ENCODE assay signal across 10 cellular contexts in genomic region chr17:74860229-74860998, GRCh38. TPM values are rescaled to one million over a fixed set of nuclear protein-coding genes. Genes with fewer than 3 reads are reported as not detected.
A peak's percentile ranks its signal among the peaks of the same experiment; 100 is the strongest.
DNase-seq lines count a peak whose midpoint lies in the region; ATAC-seq and TF ChIP-seq lines count a peak whose summit lies in the region.
"Had no signal": no experiment of that assay in that cellular context is flagged by ENCODE, and none has a peak within 500 bp of the region (broad histone marks: within the 10 kb centered on the region; RNA-seq: fewer than 3 reads in every experiment).

No MANE protein-coding gene starts in this region.

- no peaks in the 10 kb centered on the region for H3K36me3 ChIP-seq in CD8-positive, alpha-beta memory T cell (ENCODE audit: insufficient read depth, low read length)
- H3K36me3 ChIP-seq in prostate gland, result no peaks in the 10 kb centered on the region
- H3K36me3 ChIP-seq: left lung had no signal

- no peak for TF ChIP-seq CTCF in brain (conservative IDR thresholded peaks at IDR 0.05)
- TF ChIP-seq CTCF in nephron progenitor cell (IDR thresholded peaks at IDR 0.05), result no peak
- TF ChIP-seq CTCF in prostate gland (IDR thresholded peaks at IDR 0.05), result no peak

- H3K27me3 ChIP-seq in CD8-positive, alpha-beta memory T cell (ENCODE audit: insufficient read depth, low read length, poor library complexity, severe bottlenecking), result peaks cover 35% of the 10 kb centered on the region
- H3K27me3 ChIP-seq in prostate gland (replicated peaks; ENCODE audit: insufficient read depth), result peaks cover 32% of the 10 kb centered on the region

- no peaks in the 10 kb centered on the region for H3K9me3 Mint-ChIP-seq in CD8-positive, alpha-beta memory T cell
- H3K9me3 Mint-ChIP-seq in brain, result peaks cover 0 to 6% (median 0%) of the 10 kb centered on the region in 5 experiments
- H3K9me3 Mint-ChIP-seq in nephron progenitor cell, result peaks cover 6% of the 10 kb centered on the region

- peaks cover 40 to 48% of the 10 kb centered on the region in 2 donors for H3K27me3 Mint-ChIP-seq in CD8-positive, alpha-beta memory T cell
- H3K27me3 Mint-ChIP-seq in brain, result peaks cover 76% of the 10 kb centered on the region
- peaks cover 81% of the 10 kb centered on the region for H3K27me3 Mint-ChIP-seq in nephron progenitor cell (ENCODE audit: low read depth, poor library complexity)

- 2% methylated on average over 47 of the region's 50 CpGs for WGBS in prostate gland

- intact Hi-C loops in prostate gland (cut with DNase I), result no loop called here

- H3K27ac ChIP-seq in CD8-positive, alpha-beta memory T cell (ENCODE audit: low read depth, low read length), result no peak overlapping the region
- no peak overlapping the region for H3K27ac ChIP-seq in prostate gland
- H3K27ac ChIP-seq: left lung had no signal

- no peak for ATAC-seq in HG02884 (IDR thresholded peaks at IDR 0.05; ENCODE audit: unreplicated experiment)
- no peak for ATAC-seq in HG03457 (IDR thresholded peaks at IDR 0.05; ENCODE audit: unreplicated experiment)
- no peak for ATAC-seq in HG02678 (IDR thresholded peaks at IDR 0.05; ENCODE audit: unreplicated experiment)
- ATAC-seq: left lung had no signal

- CTCF ChIA-PET in CD8-positive, alpha-beta memory T cell (lab: Charles Lee), result interaction anchor here (1.2 to 11.3 kb wide), 5 partner anchors 11 to 203 kb away, joined by 3 to 90 read pairs (median 6); partner anchors contain the start of gene RAB37

- POLR2A ChIA-PET in CD8-positive, alpha-beta memory T cell (lab: Charles Lee), result no interaction called here

- H3K9me3 ChIP-seq in CD8-positive, alpha-beta memory T cell (ENCODE audit: low read length), result no peaks in the 10 kb centered on the region
- no peaks in the 10 kb centered on the region for H3K9me3 ChIP-seq in prostate gland
- H3K9me3 ChIP-seq: left lung had no signal

- H3K4me1 Mint-ChIP-seq in CD8-positive, alpha-beta memory T cell, result peaks cover 13 to 27% (median 16%) of the 10 kb centered on the region in 3 donors
- H3K4me1 Mint-ChIP-seq in brain, result peaks cover 25% of the 10 kb centered on the region
- H3K4me1 Mint-ChIP-seq in nephron progenitor cell, result peaks cover 9% of the 10 kb centered on the region

- peak overlapping the region in 6 of 7 donors; percentile 29 to 74 (median 69) for H3K4me3 Mint-ChIP-seq in CD8-positive, alpha-beta memory T cell
- peak overlapping the region; percentile 52 to 75 (median 72) for H3K4me3 Mint-ChIP-seq in brain
- peak overlapping the region; percentile 42 for H3K4me3 Mint-ChIP-seq in nephron progenitor cell

- no peak overlapping the region for H3K27ac Mint-ChIP-seq in CD8-positive, alpha-beta memory T cell
- H3K27ac Mint-ChIP-seq in brain, result no peak overlapping the region
- H3K27ac Mint-ChIP-seq in nephron progenitor cell, result no peak overlapping the region

- peaks cover 18% of the 10 kb centered on the region for H3K4me1 ChIP-seq in CD8-positive, alpha-beta memory T cell (ENCODE audit: insufficient read depth, low read length)
- H3K4me1 ChIP-seq in prostate gland (replicated peaks), result peaks cover 8% of the 10 kb centered on the region

- H3K36me3 Mint-ChIP-seq in CD8-positive, alpha-beta memory T cell, result peaks cover 0 to 1% (median 0%) of the 10 kb centered on the region in 3 donors
- H3K36me3 Mint-ChIP-seq in brain (peaks cover 7% of the 10 kb centered on the region), nephron progenitor cell (ENCODE audit: low read depth) (no peaks in the 10 kb centered on the region)

- TF ChIP-seq POLR2A in prostate gland (IDR thresholded peaks at IDR 0.05), result no peak

- peak in 4 of 5 donors; percentile 18 to 56 (median 26) for DNase-seq in CD8-positive, alpha-beta memory T cell
- peak; percentile 53 for DNase-seq in HuH-7.5 (ENCODE audit: low spot score)
- DNase-seq in nephron progenitor cell, result no peak
- DNase-seq in prostate gland (ENCODE audit: low spot score), result no peak
- DNase-seq: NCI-H1092 had no signal

- H3K4me3 ChIP-seq in CD8-positive, alpha-beta memory T cell (ENCODE audit: low read length), result peak overlapping the region; percentile 32
- H3K4me3 ChIP-seq in prostate gland, result no peak overlapping the region
- H3K4me3 ChIP-seq: left lung had no signal

RNA-seq across cellular contexts. Expression of gene GRIN2C, which starts 0.7 kb away (rescaled TPM):
- not detected for total RNA-seq in CD8-positive, alpha-beta memory T cell
- not detected for polyA plus RNA-seq in CD8-positive, alpha-beta memory T cell
- 10.0 TPM for polyA plus RNA-seq in brain (ENCODE audit: insufficient read depth, low read depth, low replicate concordance)
- total RNA-seq in prostate gland, result 1 to 10 TPM in 1 of 2 donors, not detected in 1; 3.6 TPM

RNA-seq across cellular contexts. Expression of gene FDXR, which starts 12.4 kb away (rescaled TPM):
- 10 to 100 TPM; 32.9 to 33.3 TPM for total RNA-seq in CD8-positive, alpha-beta memory T cell
- 6.4 TPM for polyA plus RNA-seq in CD8-positive, alpha-beta memory T cell
- 16.7 TPM for polyA plus RNA-seq in brain (ENCODE audit: insufficient read depth, low read depth, low replicate concordance)
- total RNA-seq in prostate gland, result 100 to 1,000 TPM in 1 of 2 donors, 10 to 100 TPM in 1; 24.6 to 182 TPM

RNA-seq across cellular contexts. Expression of gene FADS6, which starts 33.0 kb away (rescaled TPM):
- not detected for total RNA-seq in CD8-positive, alpha-beta memory T cell
- polyA plus RNA-seq in CD8-positive, alpha-beta memory T cell, result not detected
- polyA plus RNA-seq in brain (ENCODE audit: insufficient read depth, low read depth, low replicate concordance), result 0.39 TPM
- not detected for total RNA-seq in prostate gland
- total RNA-seq: left lung had no signal

Comparison
In these comparisons a context has a peak if more than half of its experiments do, and no peak if none do; other contexts are left out.
1. DNase-seq: peak in CD8-positive, alpha-beta memory T cell (4 of 5) and HuH-7.5 (single experiment); none in nephron progenitor cell (single experiment) and prostate gland (single experiment).
2. Peak in every context shown above with its lines, with median percentiles within 50 percentile points of each other: H3K4me3 Mint-ChIP-seq.